ENCODE assay signal across 24 cellular contexts in the genomic region with DNA sequence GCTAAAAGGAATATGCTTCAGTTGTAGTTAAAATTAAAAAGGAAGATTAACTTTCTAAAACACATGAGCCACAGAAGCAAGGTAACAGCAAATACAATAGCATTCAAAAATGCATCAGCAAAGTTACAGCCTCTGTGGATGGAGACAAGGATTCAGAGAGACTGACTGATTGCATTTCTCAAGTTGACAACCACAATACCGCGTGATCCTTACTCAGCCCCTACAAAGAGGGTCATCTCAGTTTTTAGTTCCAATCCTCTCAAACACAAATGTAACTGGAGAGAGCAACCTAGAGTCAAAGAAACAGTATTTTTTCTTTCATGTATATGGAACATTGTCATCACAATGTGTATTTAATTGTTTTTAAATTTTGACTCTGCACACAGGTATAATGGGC. TPM values are rescaled to one million over a fixed set of nuclear protein-coding genes. Genes with fewer than 3 reads are reported as not detected.
DNase-seq lines count a peak whose midpoint lies in the region; ATAC-seq and TF ChIP-seq lines count a peak whose summit lies in the region.
"Had no signal": no experiment of that assay in that cellular context is flagged by ENCODE, and none has a peak within 500 bp of the region (broad histone marks: within the 10 kb centered on the region; RNA-seq: fewer than 3 reads in every experiment).

No MANE protein-coding gene starts in this region.

- no peak for DNase-seq in activated naive CD4-positive, alpha-beta T cell treated with anti-CD3 and anti-CD28 coated beads, Interleukin-2, amount 50 U/mL, for 72 hours (ENCODE audit: low spot score in 2 of 2)
- no peak for DNase-seq in activated naive CD4-positive, alpha-beta T cell (lab: John Stamatoyannopoulos, UW)
- DNase-seq in chondrocyte (ENCODE audit: low spot score) (no peak), vagina (ENCODE audit: extremely low spot score in 2 of 2) (no peak), UCSD-AML1 (lab: John Stamatoyannopoulos, UW; ENCODE audit: unreplicated experiment) (no peak), NCI-H82 (lab: John Stamatoyannopoulos, UW) (no peak)
- DNase-seq: activated CD4-positive, alpha-beta T cell treated with anti-CD3 and anti-CD28 coated beads, Interleukin-2, amount 50 U/mL, for 4 hours; activated gamma-delta T cell treated with Interleukin-2 at 50 U/mL for 16 hours; amygdala; caudate nucleus; HFFc6; NCI-H1417 treated with DMSO at 0.1 percent for 48 hours; nephron progenitor cell; PC-3; posterior cingulate gyrus; SHP77; stimulated activated CD4-positive, alpha-beta T cell treated with anti-CD3 and anti-CD28 coated beads, Interleukin-2, amount 100 ng/mL, for 24 hours had no signal

- peaks cover 44% of the 10 kb centered on the region for H3K4me1 ChIP-seq in vagina

- peaks cover 53% of the 10 kb centered on the region for H3K4me1 Mint-ChIP-seq in chondrocyte (ENCODE audit: low read depth)
- H3K4me1 Mint-ChIP-seq in nephron: peaks cover 40% of the 10 kb centered on the region

- peak overlapping the region; percentile 7 to 68 for H3K27ac Mint-ChIP-seq in activated naive CD4-positive, alpha-beta T cell treated with anti-CD3 and anti-CD28 coated beads, Interleukin-2, amount 50 U/mL, for 72 hours
- H3K27ac Mint-ChIP-seq in chondrocyte (ENCODE audit: unreplicated experiment): peak overlapping the region; percentile 60
- H3K27ac Mint-ChIP-seq in nephron: peak overlapping the region; percentile 47 to 75 (median 68)
- H3K27ac Mint-ChIP-seq: HFFc6, nephron progenitor cell had no signal

- no peaks in the 10 kb centered on the region for H3K27me3 Mint-ChIP-seq in chondrocyte (ENCODE audit: low read depth)
- H3K27me3 Mint-ChIP-seq in nephron (ENCODE audit: low read depth): no peaks in the 10 kb centered on the region

- H3K36me3 Mint-ChIP-seq in activated naive CD4-positive, alpha-beta T cell treated with anti-CD3 and anti-CD28 coated beads, Interleukin-2, amount 50 U/mL, for 72 hours: peaks cover 8 to 15% of the 10 kb centered on the region in 2 donors
- H3K36me3 Mint-ChIP-seq in chondrocyte (ENCODE audit: low read depth) (no peaks in the 10 kb centered on the region), nephron (ENCODE audit: low read depth) (no peaks in the 10 kb centered on the region)

- no peaks in the 10 kb centered on the region for H3K9me3 ChIP-seq in vagina
- H3K9me3 ChIP-seq: A549 had no signal

- TF ChIP-seq POLR2A in vagina (IDR thresholded peaks at IDR 0.05): no peak

- H3K9me3 Mint-ChIP-seq in activated naive CD4-positive, alpha-beta T cell treated with anti-CD3 and anti-CD28 coated beads, Interleukin-2, amount 50 U/mL, for 72 hours: peaks cover 4 to 17% of the 10 kb centered on the region in 2 donors
- no peaks in the 10 kb centered on the region for H3K9me3 Mint-ChIP-seq in chondrocyte (ENCODE audit: low read depth)
- H3K9me3 Mint-ChIP-seq in nephron: no peaks in the 10 kb centered on the region
- H3K9me3 Mint-ChIP-seq: HFFc6, nephron progenitor cell had no signal

- peak; percentile 62 to 66 for ATAC-seq in activated naive CD4-positive, alpha-beta T cell treated with anti-CD3 and anti-CD28 coated beads, Interleukin-2, amount 50 U/mL, for 72 hours
- no peak for ATAC-seq in GM18873 (IDR thresholded peaks at IDR 0.05; ENCODE audit: low FRiP score, unreplicated experiment)
- ATAC-seq: A549, PC-3 had no signal

- no peaks in the 10 kb centered on the region for H3K36me3 ChIP-seq in vagina

- intact Hi-C loops in vagina (cut with DNase I): no loop called here

- peak overlapping the region; percentile 76 for H3K27ac ChIP-seq in vagina
- H3K27ac ChIP-seq: A549, C4-2B had no signal

- no peak overlapping the region for H3K4me3 Mint-ChIP-seq in chondrocyte (ENCODE audit: unreplicated experiment)
- H3K4me3 Mint-ChIP-seq in nephron: no peak overlapping the region
- H3K4me3 Mint-ChIP-seq: HFFc6, nephron progenitor cell had no signal

- no peaks in the 10 kb centered on the region for H3K27me3 ChIP-seq in vagina

- TF ChIP-seq CTCF in chondrocyte (IDR thresholded peaks at IDR 0.05) (no peak), nephron (IDR thresholded peaks at IDR 0.05; ENCODE audit: unreplicated experiment in 3 of 3) (no peak), vagina (IDR thresholded peaks at IDR 0.05) (no peak)

- no peak overlapping the region for H3K4me3 ChIP-seq in vagina
- H3K4me3 ChIP-seq: A549 had no signal

RNA-seq across cellular contexts. Expression of a gene that starts 14.2 kb away (rescaled TPM):
- total RNA-seq in activated naive CD4-positive, alpha-beta T cell treated with anti-CD3 and anti-CD28 coated beads, Interleukin-2, amount 50 U/mL, for 72 hours: not detected
- total RNA-seq in chondrocyte (0.33 to 1.0 TPM (median 0.53 TPM) in 3 replicates), vagina (12.0 TPM)
- total RNA-seq: epithelial cell of proximal tubule; kidney epithelial cell; PC-3; T-helper 1 cell treated with Interleukin-12 subunit alpha and Interleukin-12 subunit beta and Interleukin-4 antibody, amounts not matched to agents 30 ng/mL and 1 ng/mL, for 36 hours had no signal

RNA-seq across cellular contexts. Expression of a gene that starts 56.1 kb away (rescaled TPM):
- not detected for total RNA-seq in activated naive CD4-positive, alpha-beta T cell treated with anti-CD3 and anti-CD28 coated beads, Interleukin-2, amount 50 U/mL, for 72 hours
- total RNA-seq in chondrocyte: 18.6 to 31.5 TPM (median 19.2 TPM) in 3 replicates
- 33.1 TPM for total RNA-seq in vagina
- total RNA-seq: T-helper 1 cell treated with Interleukin-12 subunit alpha and Interleukin-12 subunit beta and Interleukin-4 antibody, amounts not matched to agents 30 ng/mL and 1 ng/mL, for 36 hours had no signal

Comparison
In these comparisons a context has a peak if more than half of its experiments do, and no peak if none do; other contexts are left out.
1. RNA of a gene that starts 56.1 kb away (total RNA-seq): 33.1 TPM in vagina (single experiment) and 18.6 to 31.5 TPM in chondrocyte; not detected in activated naive CD4-positive, alpha-beta T cell treated with anti-CD3 and anti-CD28 coated beads, Interleukin-2, amount 50 U/mL, for 72 hours; every median in the first group is over 10 times any median in the second.
2. Peak in every context shown above with its lines, with median percentiles within 50 percentile points of each other: H3K27ac Mint-ChIP-seq.